ENCODE assay signal across 16 cellular contexts in the genomic region with DNA sequence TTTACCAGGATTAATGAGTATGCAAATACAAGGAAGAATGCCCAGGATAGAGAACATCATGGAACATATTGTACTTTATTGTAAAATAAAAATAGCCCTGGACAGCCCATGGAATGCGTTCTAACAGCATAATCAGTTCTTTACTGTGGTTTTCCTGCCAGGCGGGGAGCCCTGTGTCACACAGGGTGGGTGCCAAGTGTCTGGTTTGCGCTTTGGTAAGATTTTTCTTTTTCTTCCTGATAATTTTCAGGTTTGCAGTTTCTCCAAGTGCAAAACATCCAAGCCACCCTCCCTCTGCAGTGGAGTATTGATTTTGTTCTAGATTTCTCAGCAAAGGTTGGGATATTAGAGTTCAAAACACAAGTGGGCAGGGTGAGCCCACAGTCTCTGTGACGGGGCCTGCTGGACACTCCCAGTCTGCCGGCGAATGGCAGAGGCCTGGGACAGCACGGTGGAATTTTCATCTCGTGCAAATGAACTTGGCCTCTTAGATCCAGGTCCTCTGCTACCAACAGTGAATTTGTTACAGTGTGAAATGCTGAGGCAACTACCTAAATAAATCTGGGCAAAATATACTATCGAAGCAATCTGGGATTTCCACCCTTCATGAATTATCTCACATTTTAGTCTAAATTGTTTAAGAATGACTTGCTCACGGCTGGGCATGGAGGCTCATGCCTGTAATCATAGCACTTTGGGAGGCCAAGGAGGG. TPM values are rescaled to one million over a fixed set of nuclear protein-coding genes. Genes with fewer than 3 reads are reported as not detected.
DNase-seq lines count a peak whose midpoint lies in the region; FAIRE-seq and TF ChIP-seq lines count a peak whose summit lies in the region.
"Had no signal": no experiment of that assay in that cellular context is flagged by ENCODE, and none has a peak within 500 bp of the region (broad histone marks: within the 10 kb centered on the region; RNA-seq: fewer than 3 reads in every experiment).

No MANE protein-coding gene starts in this region.

- CTCF ChIA-PET in RWPE1 (lab: Yijun Ruan, JAX), result no interaction called here

- H3K27ac Mint-ChIP-seq in nephron, result peak overlapping the region; percentile 91 to 98 (median 95)

- H3K4me3 ChIP-seq in AG10803 (ENCODE audit: low read length) (no peak overlapping the region), fibroblast of the aortic adventitia (ENCODE audit: low read depth, low read length) (no peak overlapping the region)

- peak; percentile 88 for DNase-seq in AG10803 (ENCODE audit: low read depth)
- no peak for DNase-seq in RWPE1 (ENCODE audit: low spot score)
- DNase-seq in fibroblast of the aortic adventitia (ENCODE audit: low read depth), result peak; percentile 75
- DNase-seq in GM19239 (ENCODE audit: insufficient read length, low spot score), result no peak
- DNase-seq in NK-92 (lab: John Stamatoyannopoulos, UW; ENCODE audit: unreplicated experiment), result no peak
- DNase-seq in NCI-H1694 (lab: John Stamatoyannopoulos, UW), result no peak
- no peak for DNase-seq in activated T-cell treated with anti-CD3 and anti-CD28 coated beads, Interleukin-2, amount 50 U/mL, for 48 hours
- DNase-seq: activated CD4-positive, alpha-beta T cell treated with anti-CD3 and anti-CD28 coated beads for 1 hour; AML-193; immature natural killer cell; NCI-H2081; NK-92 treated with Interleukin-12 subunit alpha and Interleukin-12 subunit beta, amount 100 ng/mL, for 24 hours; SW 1271 had no signal

- H3K4me3 Mint-ChIP-seq in nephron, result no peak overlapping the region
- H3K4me3 Mint-ChIP-seq: immature natural killer cell, neural crest cell had no signal

- FAIRE-seq in GM19239 (lab: Jason Lieb, UNC), result no peak
- FAIRE-seq: bronchial epithelial cell had no signal

- peaks cover 24% of the 10 kb centered on the region for H3K4me1 Mint-ChIP-seq in nephron
- H3K4me1 Mint-ChIP-seq: neural crest cell had no signal

- H3K36me3 Mint-ChIP-seq in nephron (ENCODE audit: low read depth), result no peaks in the 10 kb centered on the region
- H3K36me3 Mint-ChIP-seq: immature natural killer cell had no signal

- peaks cover 2% of the 10 kb centered on the region for H3K9me3 Mint-ChIP-seq in nephron
- H3K9me3 Mint-ChIP-seq: immature natural killer cell, neural crest cell had no signal

- H3K27me3 Mint-ChIP-seq in nephron (ENCODE audit: low read depth), result peaks cover 3% of the 10 kb centered on the region

- POLR2A ChIA-PET in RWPE1 (lab: Yijun Ruan, JAX; ENCODE audit: low non-redundant PET), result no interaction called here

- TF ChIP-seq CTCF in AG10803 (conservative IDR thresholded peaks at IDR 0.05; ENCODE audit: low read length) (no peak), RWPE1 (conservative IDR thresholded peaks at IDR 0.05; ENCODE audit: low read depth) (no peak), fibroblast of the aortic adventitia (IDR thresholded peaks at IDR 0.05; ENCODE audit: insufficient read depth, low read length) (no peak), nephron (IDR thresholded peaks at IDR 0.05; ENCODE audit: unreplicated experiment in 3 of 3) (no peak)

- H3K27ac ChIP-seq in RWPE1, result peak overlapping the region; percentile 84

RNA-seq across cellular contexts. Expression of gene KCNJ15, which starts 15.6 kb away (rescaled TPM):
- total RNA-seq in fibroblast of the aortic adventitia (ENCODE audit: low replicate concordance), result 0.36 TPM in 1 of 2 replicates, not detected in the other

Comparison
In these comparisons a context has a peak if more than half of its experiments do, and no peak if none do; other contexts are left out.
1. DNase-seq: peak in AG10803 (single experiment) and fibroblast of the aortic adventitia (single experiment); none in RWPE1 (single experiment), GM19239 (single experiment), NK-92 (single experiment), NCI-H1694 (single experiment) and activated T-cell treated with anti-CD3 and anti-CD28 coated beads, Interleukin-2, amount 50 U/mL, for 48 hours (0 of 2).